36 cellular contexts compared by ENCODE assay signal in genomic region chr1:230895452-230895851, GRCh38.
"Had no signal": no experiment of that assay in that cellular context is flagged by ENCODE, and none has a peak within 500 bp of the region (broad histone marks: within the 10 kb centered on the region; RNA-seq: fewer than 3 reads in every experiment).

No MANE protein-coding gene starts in this region.

- H3K36me3 ChIP-seq: adrenal gland, brain microvascular endothelial cell, breast epithelium had no signal

- H3K9me3 ChIP-seq: adrenal gland, body of pancreas, breast epithelium had no signal

- H3K4me1 ChIP-seq: body of pancreas, breast epithelium had no signal

- H3K27me3 Mint-ChIP-seq: activated CD8-positive, alpha-beta T cell treated with anti-CD3 and anti-CD28 coated beads for 36 hours; activated naive CD8-positive, alpha-beta T cell treated with anti-CD3 and anti-CD28 coated beads for 36 hours had no signal

- H3K4me3 Mint-ChIP-seq: activated B cell treated with CpG ODN at 0.5 μM for 24 hours; activated CD4-positive, alpha-beta memory T cell treated with anti-CD3 and anti-CD28 coated beads for 36 hours; activated CD4-positive, alpha-beta T cell treated with anti-CD3 and anti-CD28 coated beads, Interleukin-2, amount 10 ng/mL, durations not matched to agents 24 days and 14 days; activated CD8-positive, alpha-beta T cell treated with anti-CD3 and anti-CD28 coated beads for 36 hours; activated naive CD4-positive, alpha-beta T cell treated with anti-CD3 and anti-CD28 coated beads for 36 hours; activated naive CD8-positive, alpha-beta T cell treated with anti-CD3 and anti-CD28 coated beads for 36 hours; activated T-cell treated with anti-CD3 and anti-CD28 coated beads, Interleukin-2, amount 50 U/mL, for 4 hours; activated T-cell treated with anti-CD3 and anti-CD28 coated beads, Interleukin-2, amount 50 U/mL, for 72 hours; activated T-helper 1 cell treated with anti-CD3 and anti-CD28 coated beads, Interleukin-12 subunit alpha, Interleukin-12 subunit beta, Interleukin-2, Interleukin-4 antibody, amounts not matched to agents 30 ng/mL and 10 ng/mL and 1 ng/mL, durations not matched to agents 14 hours and 24 hours and 36 hours; activated T-helper 17 cell treated with anti-CD3 and anti-CD28 coated beads, Interleukin-2, amount 50 U/mL, for 72 hours; central memory CD8-positive, alpha-beta T cell; T-helper 1 cell treated with Interleukin-12 subunit alpha and Interleukin-12 subunit beta and Interleukin-4 antibody, amounts not matched to agents 30 μg/mL and 1 μg/mL, for 36 hours; T-helper 2 cell treated with Interferon-gamma antibody and Interleukin-4, amounts not matched to agents 5 μg/mL and 100 μg/mL, for 36 hours had no signal

- H3K4me3 ChIP-seq: adrenal gland, body of pancreas, breast epithelium had no signal

- H3K27me3 ChIP-seq: body of pancreas, brain microvascular endothelial cell, breast epithelium had no signal

- H3K27ac Mint-ChIP-seq: activated B cell treated with CpG ODN at 0.5 μM for 24 hours; activated CD4-positive, alpha-beta memory T cell treated with anti-CD3 and anti-CD28 coated beads for 36 hours; activated CD4-positive, alpha-beta T cell treated with anti-CD3 and anti-CD28 coated beads, Interleukin-2, amount 10 ng/mL, durations not matched to agents 24 days and 14 days; activated CD8-positive, alpha-beta T cell treated with anti-CD3 and anti-CD28 coated beads for 36 hours; activated naive CD4-positive, alpha-beta T cell treated with anti-CD3 and anti-CD28 coated beads for 36 hours; activated naive CD4-positive, alpha-beta T cell treated with anti-CD3 and anti-CD28 coated beads, Interleukin-2, amount 50 U/mL, for 72 hours; activated naive CD8-positive, alpha-beta T cell treated with anti-CD3 and anti-CD28 coated beads for 36 hours; activated T-cell treated with anti-CD3 and anti-CD28 coated beads, Interleukin-2, amount 50 U/mL, for 72 hours; activated T-helper 1 cell treated with anti-CD3 and anti-CD28 coated beads, Interleukin-12 subunit alpha, Interleukin-12 subunit beta, Interleukin-2, Interleukin-4 antibody, amounts not matched to agents 30 ng/mL and 10 ng/mL and 1 ng/mL, durations not matched to agents 14 hours and 24 hours and 36 hours; activated T-helper 17 cell treated with anti-CD3 and anti-CD28 coated beads, Interleukin-2, amount 50 U/mL, for 72 hours; T-helper 1 cell treated with Interleukin-12 subunit alpha and Interleukin-12 subunit beta and Interleukin-4 antibody, amounts not matched to agents 30 μg/mL and 1 μg/mL, for 36 hours; T-helper 2 cell treated with Interferon-gamma antibody and Interleukin-4, amounts not matched to agents 5 μg/mL and 100 μg/mL, for 36 hours had no signal

- H3K36me3 Mint-ChIP-seq: activated CD4-positive, alpha-beta memory T cell treated with anti-CD3 and anti-CD28 coated beads for 36 hours; activated naive CD4-positive, alpha-beta T cell treated with anti-CD3 and anti-CD28 coated beads, Interleukin-2, amount 50 U/mL, for 72 hours; activated naive CD8-positive, alpha-beta T cell treated with anti-CD3 and anti-CD28 coated beads for 36 hours had no signal

- ATAC-seq: activated CD8-positive, alpha-beta T cell treated with anti-CD3 and anti-CD28 coated beads for 36 hours; activated naive CD4-positive, alpha-beta T cell treated with anti-CD3 and anti-CD28 coated beads, Interleukin-2, amount 50 U/mL, for 72 hours; activated T-cell treated with anti-CD3 and anti-CD28 coated beads, Interleukin-2, amount 50 U/mL, for 4 hours; activated T-cell treated with anti-CD3 and anti-CD28 coated beads, Interleukin-2, amount 50 U/mL, for 72 hours; activated T-helper 17 cell treated with anti-CD3 and anti-CD28 coated beads, Interleukin-2, amount 50 U/mL, for 72 hours; body of pancreas had no signal

- H3K9me3 Mint-ChIP-seq: activated CD4-positive, alpha-beta memory T cell treated with anti-CD3 and anti-CD28 coated beads for 36 hours; activated CD4-positive, alpha-beta T cell treated with anti-CD3 and anti-CD28 coated beads, Interleukin-2, amount 10 ng/mL, durations not matched to agents 24 days and 14 days; activated CD8-positive, alpha-beta T cell treated with anti-CD3 and anti-CD28 coated beads for 36 hours; activated naive CD4-positive, alpha-beta T cell treated with anti-CD3 and anti-CD28 coated beads for 36 hours; activated naive CD4-positive, alpha-beta T cell treated with anti-CD3 and anti-CD28 coated beads, Interleukin-2, amount 50 U/mL, for 72 hours; activated naive CD8-positive, alpha-beta T cell treated with anti-CD3 and anti-CD28 coated beads for 36 hours; activated T-cell treated with anti-CD3 and anti-CD28 coated beads, Interleukin-2, amount 50 U/mL, for 4 hours; activated T-cell treated with anti-CD3 and anti-CD28 coated beads, Interleukin-2, amount 50 U/mL, for 72 hours; activated T-helper 1 cell treated with anti-CD3 and anti-CD28 coated beads, Interleukin-12 subunit alpha, Interleukin-12 subunit beta, Interleukin-2, Interleukin-4 antibody, amounts not matched to agents 30 ng/mL and 10 ng/mL and 1 ng/mL, durations not matched to agents 14 hours and 24 hours and 36 hours; activated T-helper 17 cell treated with anti-CD3 and anti-CD28 coated beads, Interleukin-2, amount 50 U/mL, for 72 hours; central memory CD8-positive, alpha-beta T cell; T-helper 1 cell treated with Interleukin-12 subunit alpha and Interleukin-12 subunit beta and Interleukin-4 antibody, amounts not matched to agents 30 μg/mL and 1 μg/mL, for 36 hours; T-helper 2 cell treated with Interferon-gamma antibody and Interleukin-4, amounts not matched to agents 5 μg/mL and 100 μg/mL, for 36 hours had no signal

- H3K4me1 Mint-ChIP-seq: activated B cell treated with CpG ODN at 0.5 μM for 24 hours; activated CD4-positive, alpha-beta T cell treated with anti-CD3 and anti-CD28 coated beads, Interleukin-2, amount 10 ng/mL, durations not matched to agents 24 days and 14 days; activated naive CD8-positive, alpha-beta T cell treated with anti-CD3 and anti-CD28 coated beads for 36 hours; activated T-helper 17 cell treated with anti-CD3 and anti-CD28 coated beads, Interleukin-2, amount 50 U/mL, for 72 hours; central memory CD8-positive, alpha-beta T cell had no signal

- DNase-seq: activated B cell treated with CpG ODN at 0.5 μM for 24 hours; activated CD4-positive, alpha-beta memory T cell treated with anti-CD3 and anti-CD28 coated beads for 36 hours; activated CD4-positive, alpha-beta T cell treated with anti-CD3 and anti-CD28 coated beads for 4 hours; activated CD4-positive, alpha-beta T cell treated with anti-CD3 and anti-CD28 coated beads, Interleukin-2, amount 10 ng/mL, durations not matched to agents 24 days and 14 days; activated CD4-positive, alpha-beta T cell treated with anti-CD3 and anti-CD28 coated beads, Interleukin-2, amount 50 U/mL, for 1 hour; activated CD4-positive, alpha-beta T cell treated with anti-CD3 and anti-CD28 coated beads, Interleukin-2, amount 50 U/mL, for 4 hours; activated CD4-positive, CD25-positive, alpha-beta regulatory T cell treated with anti-CD3 and anti-CD28 coated beads, Interleukin-2, amount 50 U/mL, for 72 hours; activated CD8-positive, alpha-beta memory T cell treated with anti-CD3 and anti-CD28 coated beads, Interleukin-2, amount 50 U/mL, for 4 hours; activated CD8-positive, alpha-beta T cell treated with anti-CD3 and anti-CD28 coated beads for 36 hours; activated effector memory CD4-positive, alpha-beta T cell treated with anti-CD3 and anti-CD28 coated beads, Interleukin-2, amount 50 U/mL, for 16 hours; activated gamma-delta T cell treated with Interleukin-2 at 50 U/mL for 16 hours; activated naive CD4-positive, alpha-beta T cell; activated naive CD4-positive, alpha-beta T cell treated with anti-CD3 and anti-CD28 coated beads for 36 hours; activated naive CD4-positive, alpha-beta T cell treated with anti-CD3 and anti-CD28 coated beads, Interleukin-2, amount 50 U/mL, for 16 hours; activated naive CD8-positive, alpha-beta T cell treated with anti-CD3 and anti-CD28 coated beads for 36 hours; activated T-cell treated with anti-CD3 and anti-CD28 coated beads for 4 hours; activated T-cell treated with anti-CD3 and anti-CD28 coated beads, Interleukin-2, amount 50 U/mL, for 1 hour; activated T-cell treated with anti-CD3 and anti-CD28 coated beads, Interleukin-2, amount 50 U/mL, for 4 hours; activated T-cell treated with anti-CD3 and anti-CD28 coated beads, Interleukin-2, amount 50 U/mL, for 72 hours; adrenal gland; amniotic stem cell; aorta; body of pancreas; brain microvascular endothelial cell; caudate nucleus; cerebellar nuclear complex; T-helper 2 cell; T-helper 9 cell had no signal

- H3K27ac ChIP-seq: adrenal gland, body of pancreas, brain microvascular endothelial cell, breast epithelium, VCaP had no signal
